8 cellular contexts compared by ENCODE assay signal in the genomic region with DNA sequence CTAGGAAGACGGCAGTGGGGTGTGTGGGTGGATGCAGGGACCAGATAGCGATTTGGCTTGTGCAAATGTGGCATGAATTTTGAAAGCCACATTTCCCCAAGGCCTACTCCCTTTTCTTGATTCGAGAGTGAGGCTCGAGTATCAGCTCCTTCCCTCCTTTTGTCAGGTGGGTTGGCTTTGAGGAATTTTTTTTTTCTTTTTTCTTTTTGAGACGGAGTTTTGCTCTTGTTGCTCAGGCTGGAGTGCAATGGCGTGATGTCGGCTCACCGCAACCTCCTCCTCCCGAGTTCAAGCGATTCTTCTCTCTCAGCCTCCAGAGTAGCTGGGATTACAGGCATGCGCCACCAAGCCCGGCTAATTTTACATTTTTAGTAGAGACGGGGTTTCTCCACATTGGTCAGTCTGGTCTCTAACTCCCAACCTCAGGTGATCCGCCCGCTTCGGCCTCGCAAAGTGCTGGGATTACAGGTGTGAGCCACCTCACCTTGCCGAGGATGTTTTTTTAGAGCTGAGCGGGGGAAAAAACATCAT.
DNase-seq lines count a peak whose midpoint lies in the region; ATAC-seq, FAIRE-seq and TF ChIP-seq lines count a peak whose summit lies in the region.
"Not testable (repeated sequence)": the region's sequence is repeated elsewhere in the genome, so short reads cannot be mapped to it uniquely, and the experiment has no call there.

No MANE protein-coding gene starts in this region.

- H3K56ac ChIP-seq in H1 (replicated peaks; ENCODE audit: insufficient read length, low read depth, low read length): not testable (repeated sequence)

- not testable (repeated sequence) for H3K14ac ChIP-seq in H1 (ENCODE audit: insufficient read length)

- H3K4me2 ChIP-seq in BLaER1: peak overlapping the region; percentile 94
- H3K4me2 ChIP-seq in H1 (ENCODE audit: insufficient read depth in 1 of 2, low read depth in 2 of 2, low read length in 2 of 2): peak overlapping the region; percentile 72 to 86

- not testable (repeated sequence) for DNase-seq in Jurkat, Clone E6-1 (ENCODE audit: low read depth, low spot score); T-helper 2 cell treated with Interferon-gamma antibody and Interleukin-4, amounts not matched to agents 5 μg/mL and 100 μg/mL, for 36 hours (ENCODE audit: low spot score); activated naive CD8-positive, alpha-beta T cell treated with anti-CD3 and anti-CD28 coated beads for 36 hours; H1 (ENCODE audit: low read depth in 1 of 2, low spot score in 2 of 2); natural killer cell
- peak; percentile 7 for DNase-seq in stimulated activated CD4-positive, alpha-beta T cell treated with anti-CD3 and anti-CD28 coated beads, Interleukin-1b, Interleukin-23, amount 100 ng/mL, for 48 hours

- not testable (repeated sequence) for TF ChIP-seq RAD21 in H1 (IDR thresholded peaks at IDR 0.05 in 1 of 2, conservative IDR thresholded peaks at IDR 0.05 in 1 of 2; ENCODE audit: low read depth in 2 of 2, low read length in 2 of 2)

- H3K4me1 Mint-ChIP-seq in T-helper 2 cell treated with Interferon-gamma antibody and Interleukin-4, amounts not matched to agents 5 μg/mL and 100 μg/mL, for 36 hours (ENCODE audit: low read depth): peaks cover 56% of the 10 kb centered on the region
- H3K4me1 Mint-ChIP-seq in activated naive CD8-positive, alpha-beta T cell treated with anti-CD3 and anti-CD28 coated beads for 36 hours: peaks cover 43% of the 10 kb centered on the region
- H3K4me1 Mint-ChIP-seq in natural killer cell: peaks cover 29% of the 10 kb centered on the region in 2 donors

- not testable (repeated sequence) for H3K23ac ChIP-seq in H1 (ENCODE audit: insufficient read length)

- not testable (repeated sequence) for TF ChIP-seq EP300 in H1 (IDR thresholded peaks at IDR 0.05; ENCODE audit: borderline replicate concordance in 1 of 2, low read depth in 2 of 2, low read length in 2 of 2)

- H3K79me2 ChIP-seq in H1 (ENCODE audit: control insufficient read depth in 1 of 2, insufficient read depth in 2 of 2, low read length in 2 of 2): not testable (repeated sequence)

- H4K5ac ChIP-seq in H1 (ENCODE audit: insufficient read length, low read depth, low read length): not testable (repeated sequence)

- H3K4me3 ChIP-seq in BLaER1 (peak overlapping the region; percentile 77), H1 (ENCODE audit: extremely low read depth in 1 of 4, insufficient read depth in 2 of 4, low read depth in 3 of 4, low read length in 4 of 4) (peak overlapping the region; percentile 44 to 76 (median 58); a peak in 7 of 8 replicates), iPS-15b (ENCODE audit: low read depth, low read length) (peak overlapping the region; percentile 70)
- peak overlapping the region; percentile 64 for H3K4me3 ChIP-seq in Jurkat, Clone E6-1 (ENCODE audit: low read length)

- intact Hi-C loops in natural killer cell (cut with micrococcal nuclease): not testable (repeated sequence)

- H3K9ac ChIP-seq in BLaER1: peak overlapping the region; percentile 80
- H3K9ac ChIP-seq in H1 (replicated peaks in 1 of 4; ENCODE audit: extremely low read depth in 1 of 4, low read depth in 3 of 4, low read length in 3 of 4): peak overlapping the region in 3 of 4 experiments; percentile 65 to 88 (median 72); a peak in 6 of 7 replicates
- peak overlapping the region; percentile 54 for H3K9ac ChIP-seq in iPS-15b (ENCODE audit: low read depth, low read length)

- not testable (repeated sequence) for TF ChIP-seq CTCF in H1 (IDR thresholded peaks at IDR 0.05; ENCODE audit: control extremely low read depth in 1 of 3, insufficient read depth in 1 of 3, low read depth in 1 of 3, low read length in 3 of 3); natural killer cell (IDR thresholded peaks at IDR 0.05)

- H3K23me2 ChIP-seq in H1 (ENCODE audit: low read depth, low read length): not testable (repeated sequence)

- peak overlapping the region; percentile 91 for H3K4me3 Mint-ChIP-seq in T-helper 2 cell treated with Interferon-gamma antibody and Interleukin-4, amounts not matched to agents 5 μg/mL and 100 μg/mL, for 36 hours
- peak overlapping the region; percentile 89 for H3K4me3 Mint-ChIP-seq in activated naive CD8-positive, alpha-beta T cell treated with anti-CD3 and anti-CD28 coated beads for 36 hours
- H3K4me3 Mint-ChIP-seq in natural killer cell: peak overlapping the region; percentile 90

- not testable (repeated sequence) for H2BK120ac ChIP-seq in H1 (replicated peaks; ENCODE audit: low read depth, low read length)

- H3K79me1 ChIP-seq in H1 (ENCODE audit: low read depth, low read length): not testable (repeated sequence)

- not testable (repeated sequence) for H3K36me3 ChIP-seq in BLaER1; H1 (ENCODE audit: control insufficient read depth in 2 of 4, insufficient read depth in 4 of 4, low read length in 3 of 4); iPS-15b (ENCODE audit: control insufficient read depth, insufficient read depth, low read length)

- H3K27ac Mint-ChIP-seq in T-helper 2 cell treated with Interferon-gamma antibody and Interleukin-4, amounts not matched to agents 5 μg/mL and 100 μg/mL, for 36 hours: peak overlapping the region; percentile 93
- H3K27ac Mint-ChIP-seq in activated naive CD8-positive, alpha-beta T cell treated with anti-CD3 and anti-CD28 coated beads for 36 hours: peak overlapping the region; percentile 95
- peak overlapping the region; percentile 48 to 71 for H3K27ac Mint-ChIP-seq in natural killer cell

- POLR2A ChIA-PET in H1 (lab: Charles Lee; ENCODE audit: partially characterized antibody): interaction anchor here (0.6 to 3.1 kb wide), 6 partner anchors 9 to 118 kb away, joined by 3 to 9 read pairs (median 4); no protein-coding TSS in a partner anchor

- not testable (repeated sequence) for H2BK20ac ChIP-seq in H1 (ENCODE audit: low read length)

- H3K27me3 ChIP-seq in BLaER1; H1 (replicated peaks in 1 of 4; ENCODE audit: control insufficient read depth in 3 of 4, extremely low read depth in 1 of 4, insufficient read depth in 3 of 4, low read length in 3 of 4): not testable (repeated sequence)
- H3K27me3 ChIP-seq in iPS-15b (ENCODE audit: control insufficient read depth, insufficient read depth, low read length): peaks cover 18% of the 10 kb centered on the region

- H3K18ac ChIP-seq in H1 (ENCODE audit: extremely low read depth, low read length): not testable (repeated sequence)

- peak overlapping the region; percentile 17 for H4K91ac ChIP-seq in H1 (replicated peaks; ENCODE audit: insufficient read length, low read length)

- not testable (repeated sequence) for H3K27me3 Mint-ChIP-seq in T-helper 2 cell treated with Interferon-gamma antibody and Interleukin-4, amounts not matched to agents 5 μg/mL and 100 μg/mL, for 36 hours (ENCODE audit: low read depth); activated naive CD8-positive, alpha-beta T cell treated with anti-CD3 and anti-CD28 coated beads for 36 hours; natural killer cell (ENCODE audit: low read depth in 2 of 2)

- whole genome bisulfite sequencing in H1 (ENCODE audit: extremely low coverage in 1 of 2, insufficient coverage in 1 of 2, insufficient read length in 1 of 2, insufficient replicate concordance in 2 of 2, low coverage in 1 of 2, low lambda C conversion rate in 2 of 2, missing lambda C conversion rate in 1 of 2), 2 experiments: 36% methylated on average over 17 of the region's 19 CpGs; no CpG with 5 or more reads in 1 of the 2 experiments

- peaks cover 23% of the 10 kb centered on the region for H3K36me3 Mint-ChIP-seq in T-helper 2 cell treated with Interferon-gamma antibody and Interleukin-4, amounts not matched to agents 5 μg/mL and 100 μg/mL, for 36 hours (ENCODE audit: low read depth)
- peaks cover 12% of the 10 kb centered on the region for H3K36me3 Mint-ChIP-seq in activated naive CD8-positive, alpha-beta T cell treated with anti-CD3 and anti-CD28 coated beads for 36 hours
- not testable (repeated sequence) for H3K36me3 Mint-ChIP-seq in natural killer cell

- peaks cover 42% of the 10 kb centered on the region for H3K4me1 ChIP-seq in BLaER1
- not testable (repeated sequence) for H3K4me1 ChIP-seq in H1 (replicated peaks in 1 of 4; ENCODE audit: control insufficient read depth in 3 of 4, insufficient read depth in 4 of 4, low read length in 3 of 4); iPS-15b (ENCODE audit: control insufficient read depth, insufficient read depth, low read length)

- FAIRE-seq in H1 (lab: Jason Lieb, UNC): not testable (repeated sequence)

- peak overlapping the region; percentile 91 for H4K8ac ChIP-seq in H1 (ENCODE audit: extremely low read depth, insufficient read depth, low read length)

- not testable (repeated sequence) for H3K9me3 ChIP-seq in BLaER1; H1 (ENCODE audit: insufficient read depth in 2 of 2, low read depth in 1 of 2, low read length in 1 of 2); iPS-15b (ENCODE audit: control insufficient read depth, insufficient read depth, low read length)

- H3K27ac ChIP-seq in BLaER1: peak overlapping the region; percentile 84
- H3K27ac ChIP-seq in H1 (ENCODE audit: low read depth, low read length): not testable (repeated sequence)

- 0 out of 2 replicates have a peak overlapping the region, but pooled peaks have one; percentile 63 for H2BK5ac ChIP-seq in H1 (ENCODE audit: low read depth, low read length)

- CTCF ChIA-PET in H1 (lab: Charles Lee; ENCODE audit: partially characterized antibody): interaction anchor here (0.8 to 1.0 kb wide), 2 partner anchors 12 to 43 kb away, joined by 3 to 4 read pairs; no protein-coding TSS in a partner anchor

- not testable (repeated sequence) for H4K20me1 ChIP-seq in BLaER1; H1 (replicated peaks in 1 of 2; ENCODE audit: control insufficient read depth in 1 of 2, insufficient read depth in 2 of 2, low read length in 2 of 2)

- H3K4ac ChIP-seq in H1 (replicated peaks; ENCODE audit: insufficient read length, low read depth, low read length): not testable (repeated sequence)

- H2AFZ ChIP-seq in H1 (ENCODE audit: low read length): peak overlapping the region; percentile 73; the same call in 1 of the 2 replicates

- H2AK5ac ChIP-seq in H1 (ENCODE audit: low read depth, low read length): not testable (repeated sequence)

- not testable (repeated sequence) for H2BK15ac ChIP-seq in H1 (ENCODE audit: low read length)

- not testable (repeated sequence) for TF ChIP-seq POLR2A in H1 (IDR thresholded peaks at IDR 0.05; ENCODE audit: control extremely low read depth in 1 of 2, low read depth in 2 of 2, low read length in 2 of 2)

- ATAC-seq in natural killer cell: not testable (repeated sequence)

- H3K9me3 Mint-ChIP-seq in T-helper 2 cell treated with Interferon-gamma antibody and Interleukin-4, amounts not matched to agents 5 μg/mL and 100 μg/mL, for 36 hours: peaks cover 14% of the 10 kb centered on the region
- H3K9me3 Mint-ChIP-seq in activated naive CD8-positive, alpha-beta T cell treated with anti-CD3 and anti-CD28 coated beads for 36 hours; natural killer cell: not testable (repeated sequence)

- H2BK12ac ChIP-seq in H1 (ENCODE audit: low read depth, low read length): not testable (repeated sequence)
